34 cellular contexts compared by ENCODE assay signal in genomic region chr4:14301993-14302392, GRCh38.
"Had no signal": no experiment of that assay in that cellular context is flagged by ENCODE, and none has a peak within 500 bp of the region (broad histone marks: within the 10 kb centered on the region; RNA-seq: fewer than 3 reads in every experiment).

No MANE protein-coding gene starts in this region.

- H3K27ac ChIP-seq: adrenal gland, breast epithelium, cardiac muscle cell, colonic mucosa, epithelial cell of prostate, foreskin keratinocyte, gastroesophageal sphincter, heart right ventricle had no signal

- H3K4me3 ChIP-seq: adrenal gland, breast epithelium, cardiac muscle cell, colonic mucosa, gastroesophageal sphincter, heart right ventricle had no signal

- H3K4me1 ChIP-seq: adrenal gland, breast epithelium, colonic mucosa, foreskin keratinocyte, gastroesophageal sphincter, heart right ventricle had no signal

- H3K27me3 ChIP-seq: adrenal gland, breast epithelium, cardiac muscle cell, colonic mucosa, foreskin keratinocyte, gastroesophageal sphincter, heart right ventricle had no signal

- H3K36me3 Mint-ChIP-seq: activated CD4-positive, alpha-beta memory T cell treated with anti-CD3 and anti-CD28 coated beads for 36 hours; activated CD8-positive, alpha-beta memory T cell treated with anti-CD3 and anti-CD28 coated beads, Interleukin-2, amount 10 ng/mL, durations not matched to agents 7 days and 5 days; activated naive CD4-positive, alpha-beta T cell treated with anti-CD3 and anti-CD28 coated beads, Interleukin-2, amount 50 U/mL, for 24 hours; activated naive CD8-positive, alpha-beta T cell treated with anti-CD3 and anti-CD28 coated beads for 36 hours; brain had no signal

- H3K9me3 ChIP-seq: adrenal gland, breast epithelium, colonic mucosa, gastroesophageal sphincter, heart right ventricle had no signal

- H3K36me3 ChIP-seq: adrenal gland, breast epithelium, cardiac muscle cell, colonic mucosa, gastroesophageal sphincter, heart right ventricle had no signal

- DNase-seq: activated CD4-positive, alpha-beta memory T cell treated with anti-CD3 and anti-CD28 coated beads for 36 hours; activated CD4-positive, alpha-beta T cell treated with anti-CD3 and anti-CD28 coated beads for 36 hours; activated CD4-positive, alpha-beta T cell treated with anti-CD3 and anti-CD28 coated beads, Interleukin-2, amount 10 ng/mL, durations not matched to agents 24 days and 14 days; activated CD4-positive, CD25-positive, alpha-beta regulatory T cell; activated CD4-positive, CD25-positive, alpha-beta regulatory T cell treated with anti-CD3 and anti-CD28 coated beads, Interleukin-2, amount 50 U/mL, for 72 hours; activated CD8-positive, alpha-beta memory T cell treated with anti-CD3 and anti-CD28 coated beads, Interleukin-2, amount 10 ng/mL, durations not matched to agents 7 days and 5 days; activated CD8-positive, alpha-beta memory T cell treated with anti-CD3 and anti-CD28 coated beads, Interleukin-2, amount 50 U/mL, for 4 hours; activated effector memory CD4-positive, alpha-beta T cell treated with anti-CD3 and anti-CD28 coated beads, Interleukin-2, amount 50 U/mL, for 16 hours; activated naive CD4-positive, alpha-beta T cell treated with anti-CD3 and anti-CD28 coated beads for 36 hours; activated naive CD8-positive, alpha-beta T cell treated with anti-CD3 and anti-CD28 coated beads for 36 hours; activated naive CD8-positive, alpha-beta T cell treated with anti-CD3 and anti-CD28 coated beads, Interleukin-2, amount 50 U/mL, for 24 hours; activated T-cell treated with anti-CD3 and anti-CD28 coated beads, Interleukin-2, amount 50 U/mL, for 1 hour; activated T-cell treated with anti-CD3 and anti-CD28 coated beads, Interleukin-2, amount 50 U/mL, for 48 hours; adrenal gland; amygdala; aorta; central memory CD4-positive, alpha-beta T cell; cerebellar nuclear complex; colonic mucosa; effector CD8-positive, alpha-beta T cell; foreskin keratinocyte; heart right ventricle; T-helper 1 cell; T-helper 17 cell; T1000 had no signal

- H3K4me1 Mint-ChIP-seq: activated CD4-positive, alpha-beta T cell treated with anti-CD3 and anti-CD28 coated beads for 36 hours; activated CD4-positive, alpha-beta T cell treated with anti-CD3 and anti-CD28 coated beads, Interleukin-2, amount 10 ng/mL, durations not matched to agents 24 days and 14 days; activated CD8-positive, alpha-beta memory T cell treated with anti-CD3 and anti-CD28 coated beads, Interleukin-2, amount 10 ng/mL, durations not matched to agents 7 days and 5 days; activated naive CD4-positive, alpha-beta T cell treated with anti-CD3 and anti-CD28 coated beads, Interleukin-2, amount 50 U/mL, for 24 hours; activated naive CD8-positive, alpha-beta T cell treated with anti-CD3 and anti-CD28 coated beads for 36 hours; activated naive CD8-positive, alpha-beta T cell treated with anti-CD3 and anti-CD28 coated beads, Interleukin-2, amount 50 U/mL, for 24 hours; brain; T-helper 17 cell had no signal

- H3K27ac Mint-ChIP-seq: activated CD4-positive, alpha-beta memory T cell treated with anti-CD3 and anti-CD28 coated beads for 36 hours; activated CD4-positive, alpha-beta T cell treated with anti-CD3 and anti-CD28 coated beads for 36 hours; activated CD4-positive, alpha-beta T cell treated with anti-CD3 and anti-CD28 coated beads, Interleukin-2, amount 10 ng/mL, durations not matched to agents 24 days and 14 days; activated CD8-positive, alpha-beta memory T cell treated with anti-CD3 and anti-CD28 coated beads, Interleukin-2, amount 10 ng/mL, durations not matched to agents 7 days and 5 days; activated naive CD4-positive, alpha-beta T cell treated with anti-CD3 and anti-CD28 coated beads for 36 hours; activated naive CD4-positive, alpha-beta T cell treated with anti-CD3 and anti-CD28 coated beads, Interleukin-2, amount 50 U/mL, for 24 hours; activated naive CD8-positive, alpha-beta T cell treated with anti-CD3 and anti-CD28 coated beads for 36 hours; activated naive CD8-positive, alpha-beta T cell treated with anti-CD3 and anti-CD28 coated beads, Interleukin-2, amount 50 U/mL, for 24 hours; activated T-helper 1 cell treated with anti-CD3 and anti-CD28 coated beads, Interleukin-12 subunit alpha, Interleukin-12 subunit beta, Interleukin-2, Interleukin-4 antibody, amounts not matched to agents 30 ng/mL and 10 ng/mL and 1 ng/mL, durations not matched to agents 14 hours and 24 hours and 36 hours; activated T-helper 2 cell treated with anti-CD3 and anti-CD28 coated beads, Interferon-gamma antibody, Interleukin-2, Interleukin-4, amounts not matched to agents 10 μg/mL and 5 μg/mL and 100 μg/mL, durations not matched to agents 14 hours and 24 hours and 36 hours; brain; T-helper 17 cell; T-helper 2 cell treated with Interferon-gamma antibody and Interleukin-4, amounts not matched to agents 5 μg/mL and 100 μg/mL, for 36 hours had no signal

- H3K4me3 Mint-ChIP-seq: activated CD4-positive, alpha-beta memory T cell treated with anti-CD3 and anti-CD28 coated beads for 36 hours; activated CD4-positive, alpha-beta T cell treated with anti-CD3 and anti-CD28 coated beads for 36 hours; activated CD4-positive, alpha-beta T cell treated with anti-CD3 and anti-CD28 coated beads, Interleukin-2, amount 10 ng/mL, durations not matched to agents 24 days and 14 days; activated CD8-positive, alpha-beta memory T cell treated with anti-CD3 and anti-CD28 coated beads, Interleukin-2, amount 10 ng/mL, durations not matched to agents 7 days and 5 days; activated naive CD4-positive, alpha-beta T cell treated with anti-CD3 and anti-CD28 coated beads for 36 hours; activated naive CD4-positive, alpha-beta T cell treated with anti-CD3 and anti-CD28 coated beads, Interleukin-2, amount 50 U/mL, for 24 hours; activated naive CD8-positive, alpha-beta T cell treated with anti-CD3 and anti-CD28 coated beads for 36 hours; activated naive CD8-positive, alpha-beta T cell treated with anti-CD3 and anti-CD28 coated beads, Interleukin-2, amount 50 U/mL, for 24 hours; activated T-helper 1 cell treated with anti-CD3 and anti-CD28 coated beads, Interleukin-12 subunit alpha, Interleukin-12 subunit beta, Interleukin-2, Interleukin-4 antibody, amounts not matched to agents 30 ng/mL and 10 ng/mL and 1 ng/mL, durations not matched to agents 14 hours and 24 hours and 36 hours; brain; T-helper 17 cell; T-helper 2 cell treated with Interferon-gamma antibody and Interleukin-4, amounts not matched to agents 5 μg/mL and 100 μg/mL, for 36 hours had no signal

- H3K9me3 Mint-ChIP-seq: activated CD4-positive, alpha-beta memory T cell treated with anti-CD3 and anti-CD28 coated beads for 36 hours; activated CD4-positive, alpha-beta T cell treated with anti-CD3 and anti-CD28 coated beads, Interleukin-2, amount 10 ng/mL, durations not matched to agents 24 days and 14 days; activated naive CD4-positive, alpha-beta T cell treated with anti-CD3 and anti-CD28 coated beads for 36 hours; activated naive CD8-positive, alpha-beta T cell treated with anti-CD3 and anti-CD28 coated beads for 36 hours; activated T-helper 1 cell treated with anti-CD3 and anti-CD28 coated beads, Interleukin-12 subunit alpha, Interleukin-12 subunit beta, Interleukin-2, Interleukin-4 antibody, amounts not matched to agents 30 ng/mL and 10 ng/mL and 1 ng/mL, durations not matched to agents 14 hours and 24 hours and 36 hours; activated T-helper 2 cell treated with anti-CD3 and anti-CD28 coated beads, Interferon-gamma antibody, Interleukin-2, Interleukin-4, amounts not matched to agents 10 μg/mL and 5 μg/mL and 100 μg/mL, durations not matched to agents 14 hours and 24 hours and 36 hours; T-helper 2 cell treated with Interferon-gamma antibody and Interleukin-4, amounts not matched to agents 5 μg/mL and 100 μg/mL, for 36 hours had no signal

- H3K27me3 Mint-ChIP-seq: activated CD4-positive, alpha-beta memory T cell treated with anti-CD3 and anti-CD28 coated beads for 36 hours; activated CD4-positive, alpha-beta T cell treated with anti-CD3 and anti-CD28 coated beads for 36 hours; activated CD4-positive, alpha-beta T cell treated with anti-CD3 and anti-CD28 coated beads, Interleukin-2, amount 10 ng/mL, durations not matched to agents 24 days and 14 days; activated CD8-positive, alpha-beta memory T cell treated with anti-CD3 and anti-CD28 coated beads, Interleukin-2, amount 10 ng/mL, durations not matched to agents 7 days and 5 days; activated naive CD8-positive, alpha-beta T cell treated with anti-CD3 and anti-CD28 coated beads for 36 hours; T-helper 17 cell had no signal
